ENCODE assay signal across 8 cellular contexts in the genomic region with DNA sequence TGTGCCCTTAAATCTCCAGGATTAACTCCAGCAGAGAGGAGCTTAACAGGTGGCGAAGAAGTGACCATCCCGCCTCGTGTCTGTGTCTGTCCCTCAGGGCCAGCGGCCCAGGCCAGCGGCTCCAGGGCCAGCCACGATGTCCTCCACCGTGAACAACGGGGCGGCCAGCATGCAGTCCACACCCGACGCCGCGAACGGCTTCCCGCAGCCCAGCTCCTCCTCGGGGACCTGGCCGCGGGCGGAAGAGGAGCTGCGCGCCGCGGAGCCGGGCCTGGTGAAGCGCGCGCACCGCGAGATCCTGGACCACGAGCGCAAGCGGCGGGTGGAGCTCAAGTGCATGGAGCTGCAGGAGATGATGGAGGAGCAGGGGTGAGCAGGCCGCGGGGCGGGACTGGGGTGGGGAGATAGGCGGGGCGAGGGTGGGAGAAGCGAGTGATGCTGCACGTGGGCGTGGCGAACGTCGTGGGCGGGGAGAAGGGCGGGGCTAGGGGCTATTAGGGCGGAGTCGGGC. TPM values are rescaled to one million over a fixed set of nuclear protein-coding genes. Genes with fewer than 3 reads are reported as not detected.
DNase-seq lines count a peak whose midpoint lies in the region; ATAC-seq and TF ChIP-seq lines count a peak whose summit lies in the region.

No MANE protein-coding gene starts in this region.

- H3K27me3 ChIP-seq in dorsolateral prefrontal cortex = peaks cover 0 to 5% (median 0%) of the 10 kb centered on the region in 45 donors

- H3K27ac ChIP-seq in dorsolateral prefrontal cortex = peak overlapping the region in 23 of 59 donors; percentile 2 to 68 (median 41)

- H3K27me3 Mint-ChIP-seq in activated CD8-positive, alpha-beta T cell treated with anti-CD3 and anti-CD28 coated beads, Interleukin-2, amount 10 ng/mL, durations not matched to agents 7 days and 5 days (ENCODE audit: low read depth) = peaks cover 35% of the 10 kb centered on the region

- no peak overlapping the region for H3K27ac Mint-ChIP-seq in activated CD8-positive, alpha-beta T cell treated with anti-CD3 and anti-CD28 coated beads, Interleukin-2, amount 10 ng/mL, durations not matched to agents 7 days and 5 days

- H3K4me1 Mint-ChIP-seq in activated CD8-positive, alpha-beta T cell treated with anti-CD3 and anti-CD28 coated beads, Interleukin-2, amount 10 ng/mL, durations not matched to agents 7 days and 5 days (ENCODE audit: low read depth) = peaks cover 8% of the 10 kb centered on the region

- peak; percentile 98 for ATAC-seq in activated CD8-positive, alpha-beta T cell treated with anti-CD3 and anti-CD28 coated beads, Interleukin-2, amount 10 ng/mL, durations not matched to agents 7 days and 5 days

- H3K4me3 ChIP-seq in dorsolateral prefrontal cortex = peak overlapping the region in 51 of 59 donors; percentile 10 to 59 (median 42)

- CTCF ChIA-PET in activated CD8-positive, alpha-beta T cell treated with anti-CD3 and anti-CD28 coated beads, Interleukin-2, amount 10 ng/mL, durations not matched to agents 7 days and 5 days (lab: Charles Lee) = interaction anchor here (0.8 to 2.2 kb wide), 2 partner anchors 33 to 57 kb away, joined by 3 to 6 read pairs; a partner anchor contains a TSS

- intact Hi-C loops in dorsolateral prefrontal cortex (cut with DNase I) = no loop called here

- peak overlapping the region; percentile 45 for H3K4me3 Mint-ChIP-seq in activated CD8-positive, alpha-beta T cell treated with anti-CD3 and anti-CD28 coated beads, Interleukin-2, amount 10 ng/mL, durations not matched to agents 7 days and 5 days

- no peaks in the 10 kb centered on the region for H3K9me3 Mint-ChIP-seq in activated CD8-positive, alpha-beta T cell treated with anti-CD3 and anti-CD28 coated beads, Interleukin-2, amount 10 ng/mL, durations not matched to agents 7 days and 5 days (ENCODE audit: insufficient read depth)

- POLR2A ChIA-PET in activated CD8-positive, alpha-beta T cell treated with anti-CD3 and anti-CD28 coated beads, Interleukin-2, amount 10 ng/mL, durations not matched to agents 7 days and 5 days (lab: Charles Lee) = interaction anchor here (0.6 kb wide), 1 partner anchor 1835 kb away, joined by 3 read pairs; no protein-coding TSS in a partner anchor

- DNase-seq in NCI-H524 (lab: John Stamatoyannopoulos, UW) (peak; percentile 30 to 65), NCI-H524 treated with DMSO at 0.1 percent for 48 hours (lab: John Stamatoyannopoulos, UW) (no peak), NCI-H146 treated with DMSO at 0.1 percent for 48 hours (lab: John Stamatoyannopoulos, UW; ENCODE audit: unreplicated experiment) (peak; percentile 86), dorsolateral prefrontal cortex (peak; percentile 49 to 82 (median 75)), lung microvascular endothelial cell (ENCODE audit: low read depth in 2 of 2) (peak; percentile 62 to 85), OCI-M2 (lab: John Stamatoyannopoulos, UW; ENCODE audit: unreplicated experiment) (no peak)
- DNase-seq in activated CD8-positive, alpha-beta T cell treated with anti-CD3 and anti-CD28 coated beads, Interleukin-2, amount 10 ng/mL, durations not matched to agents 7 days and 5 days = peak; percentile 87
- peak; percentile 37 for DNase-seq in stimulated activated CD8-positive, alpha-beta memory T cell treated with anti-CD3 and anti-CD28 coated beads, Interleukin-12 subunit alpha, Interleukin-12 subunit beta, amount 100 ng/mL, for 4 hours (ENCODE audit: low read depth)

- no peaks in the 10 kb centered on the region for H3K36me3 Mint-ChIP-seq in activated CD8-positive, alpha-beta T cell treated with anti-CD3 and anti-CD28 coated beads, Interleukin-2, amount 10 ng/mL, durations not matched to agents 7 days and 5 days (ENCODE audit: low read depth)

- TF ChIP-seq CTCF in dorsolateral prefrontal cortex (IDR thresholded peaks at IDR 0.05 in 54 of 56, conservative IDR thresholded peaks at IDR 0.05 in 2 of 56; ENCODE audit: low read depth in 1 of 56, partially characterized antibody in 56 of 56) = no peak

RNA-seq across cellular contexts. Expression of a gene that starts 33.3 kb away (rescaled TPM):
- total RNA-seq in activated CD8-positive, alpha-beta T cell treated with anti-CD3 and anti-CD28 coated beads, Interleukin-2, amount 10 ng/mL, durations not matched to agents 7 days and 5 days = not detected
- total RNA-seq in dorsolateral prefrontal cortex = 100 to 1,000 TPM in 66 of 120 experiments, 10 to 100 TPM in 54; 26.3 to 163 (median 102) TPM
- total RNA-seq in lung microvascular endothelial cell = 1.5 and 3.0 TPM in 2 replicates

Comparison
In these comparisons a context has a peak if more than half of its experiments do, and no peak if none do; other contexts are left out.
1. DNase-seq: peak in NCI-H524 (2 of 2), NCI-H146 treated with DMSO at 0.1 percent for 48 hours (single experiment), activated CD8-positive, alpha-beta T cell treated with anti-CD3 and anti-CD28 coated beads, Interleukin-2, amount 10 ng/mL, durations not matched to agents 7 days and 5 days (single experiment), dorsolateral prefrontal cortex (10 of 10), lung microvascular endothelial cell (2 of 2) and stimulated activated CD8-positive, alpha-beta memory T cell treated with anti-CD3 and anti-CD28 coated beads, Interleukin-12 subunit alpha, Interleukin-12 subunit beta, amount 100 ng/mL, for 4 hours (single experiment); none in NCI-H524 treated with DMSO at 0.1 percent for 48 hours (single experiment) and OCI-M2 (single experiment).